8 cellular contexts compared by ENCODE assay signal in genomic region chr20:33664085-33664761, GRCh38. TPM values are rescaled to one million over a fixed set of nuclear protein-coding genes. Genes with fewer than 3 reads are reported as not detected.
DNase-seq lines count a peak whose midpoint lies in the region; ATAC-seq, FAIRE-seq and TF ChIP-seq lines count a peak whose summit lies in the region.

No MANE protein-coding gene starts in this region.

- no peak for DNase-seq in activated CD8-positive, alpha-beta memory T cell treated with anti-CD3 and anti-CD28 coated beads, Interleukin-2, amount 10 ng/mL, durations not matched to agents 7 days and 5 days
- DNase-seq in activated CD8-positive, alpha-beta memory T cell treated with anti-CD3 and anti-CD28 coated beads, Interleukin-2, amount 50 U/mL, for 48 hours: no peak
- no peak for DNase-seq in activated naive CD8-positive, alpha-beta T cell treated with anti-CD3 and anti-CD28 coated beads, Interleukin-2, amount 50 U/mL, for 24 hours
- DNase-seq in right lobe of liver (no peak), type B pancreatic cell (ENCODE audit: extremely low spot score, unreplicated experiment) (no peak), NCI-H1694 treated with DMSO at 0.1 percent for 48 hours (lab: John Stamatoyannopoulos, UW) (no peak), RCC 7860 (ENCODE audit: low spot score) (no peak)

- no peak for FAIRE-seq in RCC 7860 (lab: Jason Lieb, UNC)

- WGBS in right lobe of liver (ENCODE audit: insufficient coverage, low coverage, low lambda C conversion rate, missing lambda C conversion rate): 13% methylated on average over 3 of the region's 9 CpGs

- intact Hi-C loops in right lobe of liver (cut with DNase I): no loop called here

- CTCF ChIA-PET in activated CD8-positive, alpha-beta memory T cell treated with anti-CD3 and anti-CD28 coated beads, Interleukin-2, amount 10 ng/mL, durations not matched to agents 7 days and 5 days (lab: Charles Lee): interaction anchor here (0.7 to 7.5 kb wide), 9 partner anchors 9 to 220 kb away, joined by 3 to 67 read pairs (median 7); partner anchors contain the start of genes CBFA2T2, SNTA1 and ZNF341

- H3K36me3 ChIP-seq in right lobe of liver: no peaks in the 10 kb centered on the region

- H3K4me1 Mint-ChIP-seq in activated CD8-positive, alpha-beta memory T cell treated with anti-CD3 and anti-CD28 coated beads, Interleukin-2, amount 10 ng/mL, durations not matched to agents 7 days and 5 days: peaks cover 44% of the 10 kb centered on the region
- H3K4me1 Mint-ChIP-seq in activated naive CD8-positive, alpha-beta T cell treated with anti-CD3 and anti-CD28 coated beads, Interleukin-2, amount 50 U/mL, for 24 hours: peaks cover 29% of the 10 kb centered on the region
- peaks cover 33% of the 10 kb centered on the region for H3K4me1 Mint-ChIP-seq in type B pancreatic cell (ENCODE audit: unreplicated experiment)

- no peaks in the 10 kb centered on the region for H3K27me3 ChIP-seq in right lobe of liver

- H3K4me3 Mint-ChIP-seq in activated CD8-positive, alpha-beta memory T cell treated with anti-CD3 and anti-CD28 coated beads, Interleukin-2, amount 10 ng/mL, durations not matched to agents 7 days and 5 days: peak overlapping the region; percentile 76
- H3K4me3 Mint-ChIP-seq in activated naive CD8-positive, alpha-beta T cell treated with anti-CD3 and anti-CD28 coated beads, Interleukin-2, amount 50 U/mL, for 24 hours: peak overlapping the region; percentile 82
- H3K4me3 Mint-ChIP-seq in type B pancreatic cell: peak overlapping the region; percentile 96

- H3K9me3 Mint-ChIP-seq in activated CD8-positive, alpha-beta memory T cell treated with anti-CD3 and anti-CD28 coated beads, Interleukin-2, amount 10 ng/mL, durations not matched to agents 7 days and 5 days (ENCODE audit: low read depth): no peaks in the 10 kb centered on the region
- no peaks in the 10 kb centered on the region for H3K9me3 Mint-ChIP-seq in activated naive CD8-positive, alpha-beta T cell treated with anti-CD3 and anti-CD28 coated beads, Interleukin-2, amount 50 U/mL, for 24 hours
- H3K9me3 Mint-ChIP-seq in type B pancreatic cell: no peaks in the 10 kb centered on the region

- H3K4me1 ChIP-seq in right lobe of liver: peaks cover 0 to 22% (median 7%) of the 10 kb centered on the region in 4 donors

- H3K9me3 ChIP-seq in right lobe of liver: no peaks in the 10 kb centered on the region

- H3K36me3 Mint-ChIP-seq in activated CD8-positive, alpha-beta memory T cell treated with anti-CD3 and anti-CD28 coated beads, Interleukin-2, amount 10 ng/mL, durations not matched to agents 7 days and 5 days: no peaks in the 10 kb centered on the region
- peaks cover 2% of the 10 kb centered on the region for H3K36me3 Mint-ChIP-seq in activated naive CD8-positive, alpha-beta T cell treated with anti-CD3 and anti-CD28 coated beads, Interleukin-2, amount 50 U/mL, for 24 hours (ENCODE audit: low read depth)
- H3K36me3 Mint-ChIP-seq in type B pancreatic cell: peaks cover 8% of the 10 kb centered on the region

- no peaks in the 10 kb centered on the region for H3K27me3 Mint-ChIP-seq in activated CD8-positive, alpha-beta memory T cell treated with anti-CD3 and anti-CD28 coated beads, Interleukin-2, amount 10 ng/mL, durations not matched to agents 7 days and 5 days
- no peaks in the 10 kb centered on the region for H3K27me3 Mint-ChIP-seq in activated naive CD8-positive, alpha-beta T cell treated with anti-CD3 and anti-CD28 coated beads, Interleukin-2, amount 50 U/mL, for 24 hours
- no peaks in the 10 kb centered on the region for H3K27me3 Mint-ChIP-seq in type B pancreatic cell

- peak overlapping the region; percentile 84 for H3K27ac Mint-ChIP-seq in activated CD8-positive, alpha-beta memory T cell treated with anti-CD3 and anti-CD28 coated beads, Interleukin-2, amount 10 ng/mL, durations not matched to agents 7 days and 5 days
- H3K27ac Mint-ChIP-seq in activated naive CD8-positive, alpha-beta T cell treated with anti-CD3 and anti-CD28 coated beads, Interleukin-2, amount 50 U/mL, for 24 hours: peak overlapping the region; percentile 69
- peak overlapping the region; percentile 86 for H3K27ac Mint-ChIP-seq in type B pancreatic cell

- TF ChIP-seq POLR2A in right lobe of liver (IDR thresholded peaks at IDR 0.05): no peak

- H3K4me3 ChIP-seq in right lobe of liver: peak overlapping the region; percentile 61 to 87 (median 74)

- peak overlapping the region; percentile 55 to 79 (median 59) for H3K27ac ChIP-seq in right lobe of liver

- TF ChIP-seq CTCF in right lobe of liver (IDR thresholded peaks at IDR 0.05): no peak
- no peak for TF ChIP-seq CTCF in type B pancreatic cell (conservative IDR thresholded peaks at IDR 0.05)

- ATAC-seq in activated CD8-positive, alpha-beta memory T cell treated with anti-CD3 and anti-CD28 coated beads, Interleukin-2, amount 10 ng/mL, durations not matched to agents 7 days and 5 days: no peak
- no peak for ATAC-seq in activated naive CD8-positive, alpha-beta T cell treated with anti-CD3 and anti-CD28 coated beads, Interleukin-2, amount 50 U/mL, for 24 hours
- ATAC-seq in right lobe of liver: no peak
- ATAC-seq in GM21619 (IDR thresholded peaks at IDR 0.05; ENCODE audit: unreplicated experiment): no peak

RNA-seq across cellular contexts. Expression of gene C20orf144, which starts 2.1 kb away (rescaled TPM):
- total RNA-seq in activated CD8-positive, alpha-beta memory T cell treated with anti-CD3 and anti-CD28 coated beads, Interleukin-2, amount 10 ng/mL, durations not matched to agents 7 days and 5 days: under 1 TPM; 0.30 to 0.53 TPM
- total RNA-seq in right lobe of liver (under 1 TPM in 1 of 6 experiments, not detected in 5; 0.18 TPM), type B pancreatic cell (ENCODE audit: low replicate concordance) (0.29 and 0.82 TPM in 2 replicates)

RNA-seq across cellular contexts. Expression of gene ACTL10, which starts 2.5 kb away (rescaled TPM):
- total RNA-seq in activated CD8-positive, alpha-beta memory T cell treated with anti-CD3 and anti-CD28 coated beads, Interleukin-2, amount 10 ng/mL, durations not matched to agents 7 days and 5 days: 1 to 10 TPM; 3.7 to 3.9 TPM
- total RNA-seq in right lobe of liver (1 to 10 TPM in 1 of 6 experiments, under 1 TPM in 4, not detected in 1; 0.20 to 1.1 (median 0.56) TPM), type B pancreatic cell (ENCODE audit: low replicate concordance) (1.7 and 2.6 TPM in 2 replicates)

RNA-seq across cellular contexts. Expression of gene NECAB3, which starts 10.0 kb away (rescaled TPM):
- total RNA-seq in activated CD8-positive, alpha-beta memory T cell treated with anti-CD3 and anti-CD28 coated beads, Interleukin-2, amount 10 ng/mL, durations not matched to agents 7 days and 5 days: 10 to 100 TPM; 28.3 to 34.0 TPM
- total RNA-seq in right lobe of liver (10 to 100 TPM; 13.2 to 21.9 (median 19.2) TPM), type B pancreatic cell (ENCODE audit: low replicate concordance) (67.4 and 68.2 TPM in 2 replicates)

RNA-seq across cellular contexts. Expression of gene E2F1, which starts 22.0 kb away (rescaled TPM):
- total RNA-seq in activated CD8-positive, alpha-beta memory T cell treated with anti-CD3 and anti-CD28 coated beads, Interleukin-2, amount 10 ng/mL, durations not matched to agents 7 days and 5 days: 100 to 1,000 TPM in 1 of 2 experiments, 10 to 100 TPM in 1; 87.7 to 100 TPM
- total RNA-seq in right lobe of liver (1 to 10 TPM in 2 of 6 experiments, under 1 TPM in 4; 0.24 to 8.8 (median 0.77) TPM), type B pancreatic cell (ENCODE audit: low replicate concordance) (20.7 and 32.8 TPM in 2 replicates)

RNA-seq across cellular contexts. Expression of gene PXMP4, which starts 55.9 kb away (rescaled TPM):
- total RNA-seq in activated CD8-positive, alpha-beta memory T cell treated with anti-CD3 and anti-CD28 coated beads, Interleukin-2, amount 10 ng/mL, durations not matched to agents 7 days and 5 days: 10 to 100 TPM; 11.9 to 15.6 TPM
- total RNA-seq in right lobe of liver (10 to 100 TPM in 4 of 6 experiments, 1 to 10 TPM in 2; 5.5 to 17.8 (median 12.9) TPM), type B pancreatic cell (ENCODE audit: low replicate concordance) (10.3 and 12.2 TPM in 2 replicates)
